ENCODE assay signal across 8 cellular contexts in the genomic region with DNA sequence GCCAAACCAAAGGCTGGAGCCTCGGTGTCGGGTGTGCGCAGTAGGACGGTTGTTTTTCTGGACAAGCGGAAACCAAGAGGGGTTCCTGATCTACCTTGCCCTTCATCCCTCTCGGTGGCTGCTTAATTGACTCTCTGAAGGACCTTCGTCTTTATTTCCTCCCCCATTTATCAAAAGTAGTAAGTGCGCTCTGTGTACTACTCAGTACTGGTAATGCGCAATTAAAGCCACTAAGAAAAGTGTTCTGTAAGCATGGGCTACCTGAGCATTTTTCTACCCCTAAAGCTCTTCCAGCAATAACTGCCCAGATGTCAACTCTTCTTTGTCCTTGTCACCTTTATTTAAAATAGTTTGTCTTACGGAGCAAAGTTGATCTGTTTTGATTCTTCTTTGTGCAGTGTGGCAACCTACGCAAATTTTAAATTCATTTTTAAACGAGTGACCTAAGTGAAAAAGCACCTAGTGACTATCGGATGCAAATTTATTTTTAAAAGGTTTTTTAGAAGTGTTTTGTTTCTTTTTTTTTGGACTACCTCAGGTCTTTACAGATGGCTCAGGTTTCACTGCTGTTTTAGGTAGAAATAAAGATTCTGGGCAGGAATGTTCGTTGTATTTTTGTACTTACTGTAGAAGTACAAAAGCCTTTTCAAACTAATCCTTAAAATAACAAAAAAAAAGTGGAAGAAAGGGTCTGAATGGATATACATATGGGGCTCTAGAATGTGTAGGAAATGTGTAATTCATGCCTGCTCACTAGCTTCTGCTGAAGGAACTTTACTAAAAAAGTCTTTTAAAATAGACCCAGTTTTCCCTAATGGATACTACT. TPM values are rescaled to one million over a fixed set of nuclear protein-coding genes. Genes with fewer than 3 reads are reported as not detected.
A peak's percentile ranks its signal among the peaks of the same experiment; 100 is the strongest.
DNase-seq lines count a peak whose midpoint lies in the region; ATAC-seq and TF ChIP-seq lines count a peak whose summit lies in the region.

No MANE protein-coding gene starts in this region.

- H3K9ac ChIP-seq in BLaER1 treated with 17β-estradiol and CSF1 and Interleukin-3, amounts not matched to agents 10 nM and 100 nM, result peak overlapping the region; percentile 82 to 92 (median 87)

- DNase-seq in activated naive CD8-positive, alpha-beta T cell treated with anti-CD3 and anti-CD28 coated beads, Interleukin-2, amount 50 U/mL, for 24 hours, result no peak
- DNase-seq in left lung (no peak), tibial artery (no peak), C1 segment of cervical spinal cord (lab: John Stamatoyannopoulos, UW) (no peak), pons (ENCODE audit: low spot score) (no peak), NCI-H1436 treated with DMSO at 0.1 percent for 48 hours (lab: John Stamatoyannopoulos, UW) (no peak)

- H3K36me3 Mint-ChIP-seq in activated naive CD8-positive, alpha-beta T cell treated with anti-CD3 and anti-CD28 coated beads, Interleukin-2, amount 50 U/mL, for 24 hours (ENCODE audit: low read depth), result no peaks in the 10 kb centered on the region

- H3K27ac ChIP-seq in BLaER1 treated with 17β-estradiol and CSF1 and Interleukin-3, amounts not matched to agents 10 nM and 100 nM, result peak overlapping the region in 6 of 11 experiments; percentile 76 to 90 (median 84); a peak in 7 of 22 replicates
- peak overlapping the region in 1 of 2 donors; percentile 91 for H3K27ac ChIP-seq in left lung
- peak overlapping the region; percentile 87 to 95 for H3K27ac ChIP-seq in tibial artery

- H3K4me3 ChIP-seq in BLaER1 treated with 17β-estradiol and CSF1 and Interleukin-3, amounts not matched to agents 10 nM and 100 nM, result peak overlapping the region; percentile 73 to 93 (median 91)
- peak overlapping the region; percentile 85 to 97 for H3K4me3 ChIP-seq in left lung
- peak overlapping the region; percentile 62 to 82 for H3K4me3 ChIP-seq in tibial artery

- H3K36me3 ChIP-seq in BLaER1 treated with 17β-estradiol and CSF1 and Interleukin-3, amounts not matched to agents 10 nM and 100 nM, result peaks cover 0 to 7% (median 0%) of the 10 kb centered on the region in 11 experiments; a peak in 1 of 22 replicates
- no peaks in the 10 kb centered on the region for H3K36me3 ChIP-seq in left lung
- no peaks in the 10 kb centered on the region for H3K36me3 ChIP-seq in tibial artery

- no peaks in the 10 kb centered on the region for H3K27me3 Mint-ChIP-seq in activated naive CD8-positive, alpha-beta T cell treated with anti-CD3 and anti-CD28 coated beads, Interleukin-2, amount 50 U/mL, for 24 hours

- H3K4me1 ChIP-seq in BLaER1 treated with 17β-estradiol and CSF1 and Interleukin-3, amounts not matched to agents 10 nM and 100 nM, result peaks cover 15 to 35% (median 19%) of the 10 kb centered on the region in 10 experiments
- peaks cover 4 to 40% of the 10 kb centered on the region in 2 donors for H3K4me1 ChIP-seq in left lung
- H3K4me1 ChIP-seq in tibial artery, result peaks cover 0 to 45% (median 23%) of the 10 kb centered on the region in 4 donors

- TF ChIP-seq CTCF in left lung (IDR thresholded peaks at IDR 0.05) (no peak), tibial artery (IDR thresholded peaks at IDR 0.05) (no peak)

- peaks cover 44% of the 10 kb centered on the region for H3K4me1 Mint-ChIP-seq in activated naive CD8-positive, alpha-beta T cell treated with anti-CD3 and anti-CD28 coated beads, Interleukin-2, amount 50 U/mL, for 24 hours

- no peaks in the 10 kb centered on the region for H3K9me3 Mint-ChIP-seq in activated naive CD8-positive, alpha-beta T cell treated with anti-CD3 and anti-CD28 coated beads, Interleukin-2, amount 50 U/mL, for 24 hours

- peak overlapping the region; percentile 86 to 100 (median 96) for H3K4me2 ChIP-seq in BLaER1 treated with 17β-estradiol and CSF1 and Interleukin-3, amounts not matched to agents 10 nM and 100 nM

- intact Hi-C loops in left lung (cut with DNase I) (no loop called here), tibial artery (cut with DNase I; ENCODE audit: low total_unique reads) (loop anchor here (10.0 kb wide), 1 partner anchor 1017 kb away; a partner anchor contains a TSS)

- peak overlapping the region; percentile 34 for H3K27ac Mint-ChIP-seq in activated naive CD8-positive, alpha-beta T cell treated with anti-CD3 and anti-CD28 coated beads, Interleukin-2, amount 50 U/mL, for 24 hours

- H3K27me3 ChIP-seq in BLaER1 treated with 17β-estradiol and CSF1 and Interleukin-3, amounts not matched to agents 10 nM and 100 nM, result peaks cover 16 to 34% (median 28%) of the 10 kb centered on the region in 11 experiments; a peak in 21 of 22 replicates
- H3K27me3 ChIP-seq in left lung, result peaks cover 0 to 17% of the 10 kb centered on the region in 2 donors
- H3K27me3 ChIP-seq in tibial artery, result no peaks in the 10 kb centered on the region

- peak overlapping the region; percentile 89 for H3K4me3 Mint-ChIP-seq in activated naive CD8-positive, alpha-beta T cell treated with anti-CD3 and anti-CD28 coated beads, Interleukin-2, amount 50 U/mL, for 24 hours

- H4K20me1 ChIP-seq in BLaER1 treated with 17β-estradiol and CSF1 and Interleukin-3, amounts not matched to agents 10 nM and 100 nM, result peaks cover 7 to 58% (median 33%) of the 10 kb centered on the region in 11 experiments; a peak in 13 of 22 replicates

- H3K9me3 ChIP-seq in BLaER1 treated with 17β-estradiol and CSF1 and Interleukin-3, amounts not matched to agents 10 nM and 100 nM (replicated peaks in 1 of 11), result peaks cover 0 to 7% (median 0%) of the 10 kb centered on the region in 11 experiments; a peak in 2 of 22 replicates
- no peaks in the 10 kb centered on the region for H3K9me3 ChIP-seq in left lung
- H3K9me3 ChIP-seq in tibial artery, result no peaks in the 10 kb centered on the region

- peak; percentile 3 for ATAC-seq in HG02938 (IDR thresholded peaks at IDR 0.05; ENCODE audit: unreplicated experiment)
- ATAC-seq in activated naive CD8-positive, alpha-beta T cell treated with anti-CD3 and anti-CD28 coated beads, Interleukin-2, amount 50 U/mL, for 24 hours, result no peak
- ATAC-seq in left lung, result peak; percentile 1

RNA-seq across cellular contexts. Expression of a gene that starts 2.0 kb away (rescaled TPM):
- 10 to 100 TPM in 1 of 2 donors, 1 to 10 TPM in 1; 6.2 to 11.4 TPM for total RNA-seq in left lung
